21 cellular contexts compared by ENCODE assay signal in genomic region chr6:32741203-32741960, GRCh38. TPM values are rescaled to one million over a fixed set of nuclear protein-coding genes. Genes with fewer than 3 reads are reported as not detected.
DNase-seq lines count a peak whose midpoint lies in the region; ATAC-seq lines count a peak whose summit lies in the region.
"Had no signal": no experiment of that assay in that cellular context is flagged by ENCODE, and none has a peak within 500 bp of the region (broad histone marks: within the 10 kb centered on the region; RNA-seq: fewer than 3 reads in every experiment).

Gene HLA-DQA2, plus strand, starts transcription at chr6:32741391. Its CDS starts 53 bp downstream, at chr6:32741444.

- H3K4me3 Mint-ChIP-seq in memory B cell = peak within 1 kb of the TSS; percentile 57
- peak within 1 kb of the TSS; percentile 29 to 34 for H3K4me3 Mint-ChIP-seq in stimulated activated naive B cell treated with anti-CD40 and anti-IgM and Interleukin-4, amounts not matched to agents 10 μg/mL and 1 μg/mL and 100 μg/mL, for 72 hours
- H3K4me3 Mint-ChIP-seq: CD4-positive, CD25-positive, alpha-beta regulatory T cell had no signal

- H4K20me1 ChIP-seq in Karpas-422 (ENCODE audit: insufficient read depth, low read depth, low read length) = no peaks in the 10 kb centered on the region

- H3K79me2 ChIP-seq in Karpas-422 (ENCODE audit: low read length) = no peaks in the 10 kb centered on the region

- no peaks in the 10 kb centered on the region for H3K36me3 ChIP-seq in Karpas-422 (ENCODE audit: insufficient read depth, low read length)
- H3K36me3 ChIP-seq: HAP-1 had no signal

- peak; percentile 75 for ATAC-seq in memory B cell (ENCODE audit: low read depth)
- peak in 1 of 2 donors; percentile 43 for ATAC-seq in stimulated activated naive B cell treated with anti-CD40 and anti-IgM and Interleukin-4, amounts not matched to agents 10 μg/mL and 1 μg/mL and 100 μg/mL, for 72 hours (replicated peaks)
- ATAC-seq in activated CD4-positive, CD25-positive, alpha-beta regulatory T cell treated with anti-CD3 and anti-CD28 coated beads, Interleukin-2, amount 50 U/mL, for 24 hours = no peak
- ATAC-seq: K562 had no signal

- H3K36me3 Mint-ChIP-seq in memory B cell = no peaks in the 10 kb centered on the region
- no peaks in the 10 kb centered on the region for H3K36me3 Mint-ChIP-seq in stimulated activated naive B cell treated with anti-CD40 and anti-IgM and Interleukin-4, amounts not matched to agents 10 μg/mL and 1 μg/mL and 100 μg/mL, for 72 hours
- H3K36me3 Mint-ChIP-seq: CD4-positive, CD25-positive, alpha-beta regulatory T cell had no signal

- H3K9me3 Mint-ChIP-seq in memory B cell = no peaks in the 10 kb centered on the region
- H3K9me3 Mint-ChIP-seq in stimulated activated naive B cell treated with anti-CD40 and anti-IgM and Interleukin-4, amounts not matched to agents 10 μg/mL and 1 μg/mL and 100 μg/mL, for 72 hours = no peaks in the 10 kb centered on the region
- H3K9me3 Mint-ChIP-seq: CD4-positive, CD25-positive, alpha-beta regulatory T cell had no signal

- peaks cover 11% of the 10 kb centered on the region for H3K27me3 Mint-ChIP-seq in memory B cell
- H3K27me3 Mint-ChIP-seq in stimulated activated naive B cell treated with anti-CD40 and anti-IgM and Interleukin-4, amounts not matched to agents 10 μg/mL and 1 μg/mL and 100 μg/mL, for 72 hours = peaks cover 28 to 56% of the 10 kb centered on the region in 2 donors

- H3K27ac ChIP-seq in Karpas-422 (ENCODE audit: low read length) = 0 out of 2 replicates have a peak within 1 kb of the TSS, but pooled peaks have one; percentile 47
- H3K27ac ChIP-seq: 22Rv1 had no signal

- no peaks in the 10 kb centered on the region for H3K9me2 ChIP-seq in Karpas-422 (replicated peaks; ENCODE audit: insufficient read depth, low read length)

- no peaks in the 10 kb centered on the region for H3K9me3 ChIP-seq in Karpas-422 (ENCODE audit: low read length)
- H3K9me3 ChIP-seq: HAP-1 had no signal

- H3K4me1 ChIP-seq in Karpas-422 (ENCODE audit: low read length) = no peaks in the 10 kb centered on the region; the same call in 1 of the 2 replicates
- H3K4me1 ChIP-seq: HAP-1 had no signal

- peak; percentile 19 for DNase-seq in NOMO-1 treated with DMSO at 0.1 percent for 48 hours (lab: John Stamatoyannopoulos, UW; ENCODE audit: unreplicated experiment)
- DNase-seq in NOMO-1 (lab: John Stamatoyannopoulos, UW; ENCODE audit: unreplicated experiment in 2 of 2) = no peak
- peak; percentile 62 for DNase-seq in Karpas-422
- peak in 1 of 2 donors; percentile 12 for DNase-seq in memory B cell (ENCODE audit: low spot score in 2 of 2)
- DNase-seq in stimulated activated naive B cell treated with anti-CD40 and anti-IgM and Interleukin-4, amounts not matched to agents 10 μg/mL and 1 μg/mL and 100 μg/mL, for 72 hours = no peak
- no peak for DNase-seq in SKM-1 treated with dmso at 0.1 percent for 144 hours (lab: John Stamatoyannopoulos, UW; ENCODE audit: unreplicated experiment)
- DNase-seq in NCI-H146 (lab: John Stamatoyannopoulos, UW) = no peak
- DNase-seq: AML-193, COR-L47, DMS 273 treated with DMSO at 0.1 percent for 48 hours, DND-41, MV-4-11, NCI-H1417, NCI-H1930, NCI-H526 had no signal

- H3K9ac ChIP-seq in Karpas-422 (ENCODE audit: low read length) = 0 out of 2 replicates have a peak within 1 kb of the TSS, but pooled peaks have one; percentile 39

- H3K27me3 ChIP-seq in Karpas-422 (ENCODE audit: low read length) = no peaks in the 10 kb centered on the region

- no peak within 1 kb of the TSS for H3K4me2 ChIP-seq in Karpas-422 (ENCODE audit: low read depth, low read length, poor library complexity, severe bottlenecking)

- H3K4me1 Mint-ChIP-seq in memory B cell = peaks cover 2% of the 10 kb centered on the region
- H3K4me1 Mint-ChIP-seq in stimulated activated naive B cell treated with anti-CD40 and anti-IgM and Interleukin-4, amounts not matched to agents 10 μg/mL and 1 μg/mL and 100 μg/mL, for 72 hours = no peaks in the 10 kb centered on the region

- no peak within 1 kb of the TSS for H2AFZ ChIP-seq in Karpas-422 (ENCODE audit: low read length)

- H3K4me3 ChIP-seq in Karpas-422 (ENCODE audit: low read length) = no peak within 1 kb of the TSS
- H3K4me3 ChIP-seq: HAP-1, K562 had no signal

- no peak within 1 kb of the TSS for H3K27ac Mint-ChIP-seq in memory B cell
- no peak within 1 kb of the TSS for H3K27ac Mint-ChIP-seq in stimulated activated naive B cell treated with anti-CD40 and anti-IgM and Interleukin-4, amounts not matched to agents 10 μg/mL and 1 μg/mL and 100 μg/mL, for 72 hours
- H3K27ac Mint-ChIP-seq: CD4-positive, CD25-positive, alpha-beta regulatory T cell had no signal

RNA-seq across cellular contexts. Expression of gene HLA-DQA2, which starts in this region (rescaled TPM):
- total RNA-seq in Karpas-422 (2014; rRNA removed; shearing (Covaris generic); ENCODE audit: low replicate concordance) = 40.2 and 66.5 TPM in 2 replicates
- total RNA-seq: G401, K562 had no signal

Comparison
In these comparisons a context has a peak if more than half of its experiments do, and no peak if none do; other contexts are left out.
1. DNase-seq: peak in NOMO-1 treated with DMSO at 0.1 percent for 48 hours (single experiment) and Karpas-422 (single experiment); none in NOMO-1 (0 of 2), stimulated activated naive B cell treated with anti-CD40 and anti-IgM and Interleukin-4, amounts not matched to agents 10 μg/mL and 1 μg/mL and 100 μg/mL, for 72 hours (single experiment), SKM-1 treated with dmso at 0.1 percent for 144 hours (single experiment) and NCI-H146 (single experiment).